1 cellular context compared by ENCODE assay signal in genomic region chr4:76376534-76376933, GRCh38.
TF ChIP-seq lines count a peak whose summit lies in the region.

No MANE protein-coding gene starts in this region.

TF ChIP-seq in HepG2, 621 proteins besides CTCF, POLR2A, EP300 and RAD21 (continued from another document and continues in another):
- TF ChIP-seq MYPOP (CRISPR knock-in tag; IDR thresholded peaks at IDR 0.05) = no peak
- no peak for TF ChIP-seq CEBPZ (IDR thresholded peaks at IDR 0.05; ENCODE audit: low read length)
- no peak for TF ChIP-seq SOX13 (IDR thresholded peaks at IDR 0.05)
- 0 out of 4 replicates have a peak, but pooled peaks of 1 of the 2 experiments have one; percentile 12 for TF ChIP-seq SOX13 (CRISPR knock-in tag; conservative IDR thresholded peaks at IDR 0.05 in 1 of 2, IDR thresholded peaks at IDR 0.05 in 1 of 2)
- TF ChIP-seq NR2F6 (IDR thresholded peaks at IDR 0.05) = no peak
- TF ChIP-seq NR2F6 (CRISPR knock-in tag; IDR thresholded peaks at IDR 0.05) = peak; percentile 29; the same call in 1 of the 2 replicates
- no peak for TF ChIP-seq HOXA5 (CRISPR knock-in tag; IDR thresholded peaks at IDR 0.05)
- no peak for TF ChIP-seq ZNF737 (CRISPR knock-in tag; IDR thresholded peaks at IDR 0.05; ENCODE audit: borderline replicate concordance)
- no peak for TF ChIP-seq ZNF280B (CRISPR knock-in tag; IDR thresholded peaks at IDR 0.05; ENCODE audit: borderline replicate concordance)
- peak; percentile 62 for TF ChIP-seq ARID5B (CRISPR knock-in tag; IDR thresholded peaks at IDR 0.05)
- no peak for TF ChIP-seq TEAD3 (CRISPR knock-in tag; optimal IDR thresholded peaks at IDR 0.05; ENCODE audit: borderline replicate concordance)
- no peak for TF ChIP-seq NFE2L2 (IDR thresholded peaks at IDR 0.05; ENCODE audit: low read length)
- TF ChIP-seq GATAD2A (CRISPR knock-in tag; IDR thresholded peaks at IDR 0.05) = peak; percentile 40; the same call in 1 of the 2 replicates
- TF ChIP-seq ZGPAT (CRISPR knock-in tag; IDR thresholded peaks at IDR 0.05) = peak; percentile 40; the same call in 1 of the 2 replicates
- 0 out of 2 replicates have a peak, but pooled peaks have one; percentile 52 for TF ChIP-seq HMG20A (CRISPR knock-in tag; IDR thresholded peaks at IDR 0.05; ENCODE audit: borderline replicate concordance)
- TF ChIP-seq PREB (CRISPR knock-in tag; IDR thresholded peaks at IDR 0.05) = no peak
- no peak for TF ChIP-seq GATA4 (IDR thresholded peaks at IDR 0.05; ENCODE audit: borderline replicate concordance, low read depth)
- TF ChIP-seq HNF1A (IDR thresholded peaks at IDR 0.05; ENCODE audit: low read depth) = peak; percentile 81; the same call in 1 of the 2 replicates
- TF ChIP-seq HNF1A (CRISPR knock-in tag; IDR thresholded peaks at IDR 0.05; ENCODE audit: borderline replicate concordance) = peak; percentile 58; the same call in 1 of the 2 replicates
- TF ChIP-seq SOX5 (CRISPR knock-in tag; IDR thresholded peaks at IDR 0.05; ENCODE audit: borderline replicate concordance) = 0 out of 2 replicates have a peak, but pooled peaks have one; percentile 8
- TF ChIP-seq HOXA7 (CRISPR knock-in tag; IDR thresholded peaks at IDR 0.05) = no peak
- no peak for TF ChIP-seq PCBP1 (IDR thresholded peaks at IDR 0.05; ENCODE audit: borderline replicate concordance, low read depth, low read length)
- TF ChIP-seq PCBP2 (optimal IDR thresholded peaks at IDR 0.05; ENCODE audit: low read depth, low read length, poor library complexity, severe bottlenecking) = no peak
- no peak for TF ChIP-seq TBP (CRISPR knock-in tag; IDR thresholded peaks at IDR 0.05)
- no peak for TF ChIP-seq ARID2 (CRISPR knock-in tag; IDR thresholded peaks at IDR 0.05; ENCODE audit: borderline replicate concordance)
- TF ChIP-seq GFI1 (CRISPR knock-in tag; IDR thresholded peaks at IDR 0.05; ENCODE audit: borderline replicate concordance) = peak; percentile 67; the same call in 1 of the 2 replicates
- no peak for TF ChIP-seq ATF1 (CRISPR knock-in tag; IDR thresholded peaks at IDR 0.05)
- TF ChIP-seq SRSF1 (optimal IDR thresholded peaks at IDR 0.05; ENCODE audit: low read depth, low read length) = no peak
- no peak for TF ChIP-seq TCF7L2 (IDR thresholded peaks at IDR 0.05; ENCODE audit: low read depth, low read length)
- TF ChIP-seq SMAD3 (CRISPR knock-in tag; IDR thresholded peaks at IDR 0.05) = no peak
- TF ChIP-seq ZMYM2 (CRISPR knock-in tag; IDR thresholded peaks at IDR 0.05) = no peak
- TF ChIP-seq ZNF263 (CRISPR knock-in tag; IDR thresholded peaks at IDR 0.05) = peak; percentile 95
- TF ChIP-seq ZNF570 (CRISPR knock-in tag; IDR thresholded peaks at IDR 0.05; ENCODE audit: borderline replicate concordance) = no peak
- TF ChIP-seq PAXIP1 (CRISPR knock-in tag; conservative IDR thresholded peaks at IDR 0.05) = peak; percentile 54
- no peak for TF ChIP-seq TAF1 (CRISPR knock-in tag; IDR thresholded peaks at IDR 0.05)
- TF ChIP-seq MTF2 (CRISPR knock-in tag; IDR thresholded peaks at IDR 0.05; ENCODE audit: borderline replicate concordance) = no peak
- peak; percentile 40; the same call in 1 of the 2 replicates for TF ChIP-seq ZNF644 (CRISPR knock-in tag; IDR thresholded peaks at IDR 0.05; ENCODE audit: low read depth)
- no peak for TF ChIP-seq ZNF558 (CRISPR knock-in tag; IDR thresholded peaks at IDR 0.05; ENCODE audit: borderline replicate concordance)
- no peak for TF ChIP-seq SIX1 (CRISPR knock-in tag; IDR thresholded peaks at IDR 0.05; ENCODE audit: borderline replicate concordance)
